Comparison of ENCODE assay signal across 12 cellular contexts in the genomic region with DNA sequence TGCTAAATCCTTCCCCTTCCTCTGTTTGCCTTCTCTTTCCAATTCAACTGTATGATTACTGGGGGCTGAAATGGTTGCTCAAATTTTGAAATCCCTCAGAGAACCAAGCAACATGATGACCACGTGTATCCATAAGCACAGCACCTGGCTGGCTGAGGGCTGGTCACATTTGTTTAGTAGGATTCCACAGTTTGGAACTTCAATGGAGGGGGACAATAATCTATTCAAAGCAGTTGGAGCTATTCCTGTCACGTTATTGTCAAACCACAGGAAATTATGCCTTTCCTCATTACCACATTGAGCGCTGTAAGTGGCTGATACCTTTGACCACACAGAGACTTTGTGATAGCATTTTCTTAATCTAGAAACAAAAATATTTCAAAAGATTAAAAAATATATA. TPM values are rescaled to one million over a fixed set of nuclear protein-coding genes. Genes with fewer than 3 reads are reported as not detected.
DNase-seq lines count a peak whose midpoint lies in the region; ATAC-seq, FAIRE-seq and TF ChIP-seq lines count a peak whose summit lies in the region.
"Had no signal": no experiment of that assay in that cellular context is flagged by ENCODE, and none has a peak within 500 bp of the region (broad histone marks: within the 10 kb centered on the region; RNA-seq: fewer than 3 reads in every experiment).

No MANE protein-coding gene starts in this region.

- ATAC-seq in GM12878 (no peak), GM21390 (IDR thresholded peaks at IDR 0.05; ENCODE audit: unreplicated experiment) (no peak)
- ATAC-seq: HCT116 had no signal

- no peak overlapping the region for H3K9ac ChIP-seq in GM12878 (ENCODE audit: control insufficient read depth, insufficient read depth, low read length)

- no peak for TF ChIP-seq CTCF in GM12878 (IDR thresholded peaks at IDR 0.05 in 2 of 3, conservative IDR thresholded peaks at IDR 0.05 in 1 of 3; ENCODE audit: control insufficient read depth in 2 of 3, extremely low read depth in 1 of 3, insufficient read depth in 1 of 3, low read depth in 3 of 3, low read length in 3 of 3)
- no peak for TF ChIP-seq CTCF in stomach (IDR thresholded peaks at IDR 0.05)
- TF ChIP-seq CTCF in sigmoid colon (IDR thresholded peaks at IDR 0.05): no peak

- POLR2A ChIA-PET in GM12878 (lab: Charles Lee): interaction anchor here (1.1 to 13.6 kb wide), 4 partner anchors 17 to 102 kb away, joined by 3 to 157 read pairs (median 50); no protein-coding TSS in a partner anchor

- 0 out of 2 replicates have a peak, but pooled peaks have one; percentile 0 for TF ChIP-seq RAD21 in GM12878 (IDR thresholded peaks at IDR 0.05; ENCODE audit: insufficient read depth, low read depth, low read length)

- CTCF ChIA-PET in activated naive CD4-positive, alpha-beta T cell treated with anti-CD3 and anti-CD28 coated beads for 36 hours (lab: Charles Lee): interaction anchor here (0.7 to 1.0 kb wide), 2 partner anchors 25 to 138 kb away, joined by 3 to 4 read pairs; no protein-coding TSS in a partner anchor
- CTCF ChIA-PET in GM12878 (lab: Yijun Ruan, JAX): interaction anchor here (1.1 to 6.0 kb wide), 4 partner anchors 20 to 506 kb away, joined by 4 to 35 read pairs (median 5); no protein-coding TSS in a partner anchor

- H3K4me3 Mint-ChIP-seq in activated naive CD4-positive, alpha-beta T cell treated with anti-CD3 and anti-CD28 coated beads for 36 hours: no peak overlapping the region

- TF ChIP-seq EP300 in GM12878 (IDR thresholded peaks at IDR 0.05; ENCODE audit: borderline replicate concordance in 1 of 2, control insufficient read depth in 1 of 2, low read depth in 2 of 2, low read length in 2 of 2) (peak in 1 of 2 experiments; percentile 65; a peak in 1 of 4 replicates), stomach (IDR thresholded peaks at IDR 0.05) (no peak), sigmoid colon (IDR thresholded peaks at IDR 0.05) (no peak)

- intact Hi-C loops in activated naive CD4-positive, alpha-beta T cell treated with anti-CD3 and anti-CD28 coated beads for 36 hours (cut with micrococcal nuclease): loop anchor here (10.0 kb wide), 1 partner anchor 1893 kb away; the partner anchor contains the start of genes FANCB and MOSPD2
- intact Hi-C loops in GM12878 (cut with micrococcal nuclease; ENCODE audit: unreplicated experiment): no loop called here
- intact Hi-C loops in stomach (cut with DNase I; ENCODE audit: low total_unique reads): no loop called here
- intact Hi-C loops in sigmoid colon (cut with DNase I): no loop called here

- peaks cover 19% of the 10 kb centered on the region for H3K36me3 Mint-ChIP-seq in activated naive CD4-positive, alpha-beta T cell treated with anti-CD3 and anti-CD28 coated beads for 36 hours (ENCODE audit: low read depth)

- H3K27ac ChIP-seq in GM12878 (ENCODE audit: control insufficient read depth, insufficient read depth) (peak overlapping the region; percentile 68), stomach (peak overlapping the region in 3 of 5 donors; percentile 29 to 52 (median 31)), sigmoid colon (no peak overlapping the region)

- in situ Hi-C loops in GM12878 (cut with MboI): no loop called here

- H4K20me1 ChIP-seq in GM12878 (ENCODE audit: control insufficient read depth, insufficient read depth): no peaks in the 10 kb centered on the region

- H3K4me3 ChIP-seq in GM12878 (no peak overlapping the region), stomach (no peak overlapping the region), sigmoid colon (no peak overlapping the region)

- RAD21 ChIA-PET in GM12878 (lab: Charles Lee; ENCODE audit: unreplicated experiment): interaction anchor here (0.6 to 23.0 kb wide), 9 partner anchors 23 to 275 kb away, joined by 3 to 562 read pairs (median 5); no protein-coding TSS in a partner anchor

- H3K9me3 ChIP-seq in GM12878 (replicated peaks; ENCODE audit: control insufficient read depth, insufficient read depth, low read length) (no peaks in the 10 kb centered on the region; the same call in 2 of the 3 replicates), stomach (no peaks in the 10 kb centered on the region), sigmoid colon (no peaks in the 10 kb centered on the region)

- H2AFZ ChIP-seq in GM12878 (ENCODE audit: control insufficient read depth, low read depth, low read length): peak overlapping the region; percentile 33; the same call in 1 of the 2 replicates

- TF ChIP-seq POLR2A in GM12878 (IDR thresholded peaks at IDR 0.05; ENCODE audit: low read depth, low read length): no peak
- no peak for TF ChIP-seq POLR2A in stomach (IDR thresholded peaks at IDR 0.05)
- no peak for TF ChIP-seq POLR2A in sigmoid colon (IDR thresholded peaks at IDR 0.05)

- SMC1A ChIA-PET in GM12878 (lab: Charles Lee; ENCODE audit: uncharacterized antibody, unreplicated experiment): interaction anchor here (0.8 to 24.6 kb wide), 9 partner anchors 17 to 101 kb away, joined by 3 to 595 read pairs (median 51); no protein-coding TSS in a partner anchor

- H3K4me1 Mint-ChIP-seq in activated naive CD4-positive, alpha-beta T cell treated with anti-CD3 and anti-CD28 coated beads for 36 hours (ENCODE audit: low read depth): peaks cover 72% of the 10 kb centered on the region

- 12% methylated on average over 3 of the region's 3 CpGs for WGBS in GM12878 (ENCODE audit: insufficient coverage, insufficient replicate concordance, low lambda C conversion rate, missing lambda C conversion rate)
- WGBS in stomach, 5 donors: 36 to 64% (median 52%) methylated on average over 3 of the region's 3 CpGs
- 32 to 53% methylated on average over 3 of the region's 3 CpGs for WGBS in sigmoid colon, 2 donors

- peak; percentile 23 for FAIRE-seq in GM12878 (lab: Jason Lieb, UNC)

- peak overlapping the region; percentile 91 for H3K27ac Mint-ChIP-seq in activated naive CD4-positive, alpha-beta T cell treated with anti-CD3 and anti-CD28 coated beads for 36 hours

- H3K79me2 ChIP-seq in GM12878 (ENCODE audit: control insufficient read depth, insufficient read depth, low read length): peaks cover 12% of the 10 kb centered on the region

- no peaks in the 10 kb centered on the region for H3K27me3 ChIP-seq in GM12878 (replicated peaks in 1 of 2; ENCODE audit: control insufficient read depth in 2 of 2, insufficient read depth in 2 of 2, low read length in 1 of 2)
- H3K27me3 ChIP-seq in stomach: no peaks in the 10 kb centered on the region
- H3K27me3 ChIP-seq in sigmoid colon: no peaks in the 10 kb centered on the region

- BruUV-seq in GM12878 (replicated peaks; lab: Mats Ljungman, UMichigan): no TSS peak

- peak overlapping the region; percentile 46 for H3K4me2 ChIP-seq in GM12878 (ENCODE audit: control insufficient read depth, insufficient read depth)

- no peak for DNase-seq in activated naive CD4-positive, alpha-beta T cell treated with anti-CD3 and anti-CD28 coated beads for 36 hours
- DNase-seq in activated naive CD4-positive, alpha-beta T cell treated with anti-CD3 and anti-CD28 coated beads, Interleukin-2, amount 50 U/mL, for 16 hours: no peak
- DNase-seq in NOMO-1 treated with DMSO at 0.1 percent for 48 hours (lab: John Stamatoyannopoulos, UW; ENCODE audit: unreplicated experiment) (peak; percentile 74), GM12878 (ENCODE audit: low read depth, low spot score) (no peak), stomach (no peak), sigmoid colon (no peak)
- no peak for DNase-seq in stimulated activated CD4-positive, alpha-beta T cell treated with anti-CD3 and anti-CD28 coated beads, Interleukin-4, amount 100 ng/mL, for 4 hours
- DNase-seq: activated CD8-positive, alpha-beta memory T cell treated with anti-CD3 and anti-CD28 coated beads, Interleukin-2, amount 50 U/mL, for 4 hours; NCI-H524 treated with DMSO at 0.1 percent for 48 hours; stimulated activated naive CD4-positive, alpha-beta T cell treated with Interleukin-2 at 50 U/mL for 16 hours had no signal

- H3K36me3 ChIP-seq in GM12878 (ENCODE audit: control insufficient read depth in 2 of 2, insufficient read depth in 2 of 2, low read length in 1 of 2): no peaks in the 10 kb centered on the region
- no peaks in the 10 kb centered on the region for H3K36me3 ChIP-seq in stomach
- peaks cover 0 to 4% (median 0%) of the 10 kb centered on the region in 4 donors for H3K36me3 ChIP-seq in sigmoid colon

- H3K4me1 ChIP-seq in GM12878 (ENCODE audit: control insufficient read depth, insufficient read depth, low read length): peaks cover 61% of the 10 kb centered on the region
- peaks cover 0 to 26% (median 11%) of the 10 kb centered on the region in 4 donors for H3K4me1 ChIP-seq in stomach
- H3K4me1 ChIP-seq in sigmoid colon: no peaks in the 10 kb centered on the region

- no peaks in the 10 kb centered on the region for H3K27me3 Mint-ChIP-seq in activated naive CD4-positive, alpha-beta T cell treated with anti-CD3 and anti-CD28 coated beads for 36 hours (ENCODE audit: low read depth)

- H3K9me3 Mint-ChIP-seq in activated naive CD4-positive, alpha-beta T cell treated with anti-CD3 and anti-CD28 coated beads for 36 hours: no peaks in the 10 kb centered on the region

TF ChIP-seq in GM12878, 131 proteins besides CTCF, POLR2A, EP300 and RAD21 (continues in another document):
- TF ChIP-seq MEF2B (IDR thresholded peaks at IDR 0.05; ENCODE audit: partially characterized antibody, poor library complexity, severe bottlenecking): peak; percentile 56
- TF ChIP-seq RELA (IDR thresholded peaks at IDR 0.05; ENCODE audit: borderline replicate concordance, partially characterized antibody): no peak

RNA-seq across cellular contexts. Expression of gene TMSB4X, which starts 7.0 kb away (rescaled TPM):
- total RNA-seq in activated naive CD4-positive, alpha-beta T cell treated with anti-CD3 and anti-CD28 coated beads for 36 hours: 1,000 to 10,000 TPM; 5,535 to 5,691 TPM
- total RNA-seq in GM12878 (2013; cell fraction: nucleolus; rRNA removed): 726 and 815 TPM in 2 replicates
- total RNA-seq in GM12878 (2014; rRNA removed): 20,095 and 20,513 TPM in 2 replicates
- total RNA-seq in GM12878 (2014; rRNA removed; fragmentation: Illumina TruSeq; extraction: Trizol): 14,081 and 14,526 TPM in 2 replicates
- total RNA-seq in GM12878 (2021): 15,676 and 15,778 TPM in 2 replicates
- polyA plus RNA-seq in GM12878 (2011; ENCODE audit: low read depth): 20,663 TPM
- polyA plus RNA-seq in GM12878 (2011; rRNA removed): 13,924 and 13,999 TPM in 2 replicates
- 6,321 and 8,073 TPM in 2 replicates for polyA plus RNA-seq in GM12878 (2011; cell fraction: cytosol; rRNA removed)
- polyA plus RNA-seq in GM12878 (2011; cell fraction: nucleus; rRNA removed): 2,770 and 4,943 TPM in 2 replicates
- polyA plus RNA-seq in GM12878 (2012): 18,326 and 24,333 TPM in 2 replicates
- 22,521 and 25,739 TPM in 2 replicates for polyA plus RNA-seq in GM12878 (2014; fragmentation: Illumina TruSeq; extraction: Trizol)
- over 10,000 TPM; 32,576 to 35,408 TPM for polyA plus RNA-seq in GM12878 (2014; fragmentation: Nextera tagmentation; extraction: Ambion mirVana)
- 21,672 and 21,926 TPM in 2 replicates for polyA plus RNA-seq in GM12878 (2014; rRNA removed)
- over 10,000 TPM; 35,271 to 37,234 TPM for polyA plus RNA-seq in GM12878 (2016; fragmentation: Nextera tagmentation; extraction: Ambion mirVana)
- polyA minus RNA-seq in GM12878 (2011; rRNA and poly(A)+ RNA removed): 5,151 and 6,646 TPM in 2 replicates
- polyA minus RNA-seq in GM12878 (2011; cell fraction: cytosol; rRNA and poly(A)+ RNA removed): 2,250 and 2,391 TPM in 2 replicates
- polyA minus RNA-seq in GM12878 (2011; cell fraction: nucleus; rRNA and poly(A)+ RNA removed): 1,575 and 1,669 TPM in 2 replicates
- total RNA-seq in stomach: 1,000 to 10,000 TPM; 1,734 to 4,964 (median 2,895) TPM
- over 10,000 TPM in 2 of 3 donors, 1,000 to 10,000 TPM in 1; 4,831 to 14,609 (median 13,196) TPM for polyA plus RNA-seq in stomach
- total RNA-seq in sigmoid colon: 1,000 to 10,000 TPM; 1,233 to 1,969 (median 1,534) TPM
- over 10,000 TPM; 11,980 to 20,488 (median 18,152) TPM for polyA plus RNA-seq in sigmoid colon

Comparison
In these comparisons a context has a peak if more than half of its experiments do, and no peak if none do; other contexts are left out.
1. H3K27ac ChIP-seq: peak in GM12878 (single experiment) and stomach (3 of 5); none in sigmoid colon (0 of 4).